Comparison of ENCODE assay signal across 22 cellular contexts in the genomic region with DNA sequence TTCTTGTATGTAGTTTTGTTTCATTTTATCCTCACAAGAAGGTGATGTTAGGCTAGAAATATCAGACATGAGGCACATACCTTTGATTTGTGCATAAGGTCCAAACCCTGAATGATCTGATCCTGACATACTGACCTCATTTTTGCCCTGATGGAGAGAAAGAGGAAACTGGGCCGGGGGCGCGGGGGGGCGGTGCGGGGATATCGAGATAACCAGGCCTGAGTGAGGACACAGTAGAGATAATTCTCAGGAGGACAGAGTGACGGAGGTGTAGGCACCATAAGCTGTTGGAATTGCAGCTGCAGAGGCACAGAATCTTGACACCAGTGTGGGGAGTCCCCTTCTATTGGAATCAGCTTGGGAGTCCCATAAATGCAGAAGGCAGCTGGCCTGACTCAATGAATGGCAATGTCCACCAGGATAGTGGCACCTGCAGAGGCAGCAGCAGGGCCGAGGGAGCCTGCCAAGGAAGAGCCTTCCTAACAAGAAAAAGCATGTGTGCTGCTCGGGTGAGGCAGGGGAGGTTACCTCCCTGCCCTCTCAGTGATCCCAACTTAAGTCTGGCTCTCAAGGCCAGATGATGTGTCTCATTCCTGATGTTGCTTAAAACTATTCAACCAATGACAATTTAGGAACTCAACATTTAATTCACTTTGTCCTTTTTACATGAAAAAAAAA.
DNase-seq lines count a peak whose midpoint lies in the region; ATAC-seq, FAIRE-seq and TF ChIP-seq lines count a peak whose summit lies in the region.
"Had no signal": no experiment of that assay in that cellular context is flagged by ENCODE, and none has a peak within 500 bp of the region (broad histone marks: within the 10 kb centered on the region; RNA-seq: fewer than 3 reads in every experiment).

No MANE protein-coding gene starts in this region.

- no peak overlapping the region for H2BK120ac ChIP-seq in H1 (replicated peaks; ENCODE audit: low read depth, low read length)

- intact Hi-C loops in Right ventricle myocardium inferior (cut with DNase I), result no loop called here

- peak overlapping the region; percentile 1; the same call in 1 of the 2 replicates for H4K8ac ChIP-seq in H1 (ENCODE audit: extremely low read depth, insufficient read depth, low read length)

- no peak overlapping the region for H3K4me2 ChIP-seq in H1 (ENCODE audit: insufficient read depth in 1 of 2, low read depth in 2 of 2, low read length in 2 of 2)
- H3K4me2 ChIP-seq: A549; BLaER1 treated with 17β-estradiol and CSF1 and Interleukin-3, amounts not matched to agents 10 nM and 100 nM had no signal

- no peak overlapping the region for H2AK5ac ChIP-seq in H1 (ENCODE audit: low read depth, low read length)

- H3K4me1 ChIP-seq in right atrium auricular region (no peaks in the 10 kb centered on the region), H1 (replicated peaks in 1 of 4; ENCODE audit: control insufficient read depth in 3 of 4, insufficient read depth in 4 of 4, low read length in 3 of 4) (no peaks in the 10 kb centered on the region), neutrophil (ENCODE audit: control insufficient read depth in 1 of 2, insufficient read depth in 1 of 2, low read depth in 1 of 2, low read length in 1 of 2) (peaks cover 34 to 61% of the 10 kb centered on the region in 2 experiments), small intestine (ENCODE audit: control insufficient read depth in 2 of 2, insufficient read depth in 1 of 2, low read depth in 1 of 2, low read length in 1 of 2) (no peaks in the 10 kb centered on the region)
- H3K4me1 ChIP-seq: A549; BLaER1 treated with 17β-estradiol and CSF1 and Interleukin-3, amounts not matched to agents 10 nM and 100 nM; Caco-2 had no signal

- H3K56ac ChIP-seq in H1 (replicated peaks; ENCODE audit: insufficient read length, low read depth, low read length), result no peak overlapping the region

- no peak overlapping the region for H2BK12ac ChIP-seq in H1 (ENCODE audit: low read depth, low read length)

- no peak overlapping the region for H3K18ac ChIP-seq in H1 (ENCODE audit: extremely low read depth, low read length)

- ATAC-seq in Right ventricle myocardium inferior, result no peak
- ATAC-seq: A549; CD8-positive, alpha-beta T cell had no signal

- TF ChIP-seq CTCF in right atrium auricular region (IDR thresholded peaks at IDR 0.05) (no peak), VCaP (conservative IDR thresholded peaks at IDR 0.05) (no peak), H1 (IDR thresholded peaks at IDR 0.05; ENCODE audit: control extremely low read depth in 1 of 3, insufficient read depth in 1 of 3, low read depth in 1 of 3, low read length in 3 of 3) (no peak), neutrophil (IDR thresholded peaks at IDR 0.05) (no peak), GM13977 (IDR thresholded peaks at IDR 0.05; ENCODE audit: extremely low read depth, insufficient read depth, missing control alignments) (no peak)

- no peak overlapping the region for H3K23ac ChIP-seq in H1 (ENCODE audit: insufficient read length)

- no peak for TF ChIP-seq POLR2A in H1 (IDR thresholded peaks at IDR 0.05; ENCODE audit: control extremely low read depth in 1 of 2, low read depth in 2 of 2, low read length in 2 of 2)

- H3K14ac ChIP-seq in H1 (ENCODE audit: insufficient read length), result no peak overlapping the region

- no peak overlapping the region for H2BK20ac ChIP-seq in H1 (ENCODE audit: low read length)

- DNase-seq in Right ventricle myocardium inferior (ENCODE audit: missing footprints) (peak; percentile 51), right atrium auricular region (ENCODE audit: low spot score) (no peak), H1 (ENCODE audit: low read depth in 1 of 2, low spot score in 2 of 2) (no peak), small intestine (no peak), substantia nigra (lab: John Stamatoyannopoulos, UW) (no peak), GM13977 (ENCODE audit: low spot score) (no peak)
- DNase-seq: Caco-2; Calu3; CD4-positive, alpha-beta T cell; CD8-positive, alpha-beta T cell; DMS79 treated with DMSO at 0.1 percent for 48 hours; GF-D8 had no signal

- no peaks in the 10 kb centered on the region for H3K36me3 ChIP-seq in right atrium auricular region
- no peaks in the 10 kb centered on the region for H3K36me3 ChIP-seq in H1 (ENCODE audit: control insufficient read depth in 2 of 4, insufficient read depth in 4 of 4, low read length in 3 of 4)
- H3K36me3 ChIP-seq in neutrophil, result no peaks in the 10 kb centered on the region
- H3K36me3 ChIP-seq in small intestine (ENCODE audit: control insufficient read depth in 2 of 2, insufficient read depth in 2 of 2, low read length in 2 of 2), result no peaks in the 10 kb centered on the region
- H3K36me3 ChIP-seq: BLaER1 treated with 17β-estradiol and CSF1 and Interleukin-3, amounts not matched to agents 10 nM and 100 nM had no signal

- H4K91ac ChIP-seq in H1 (replicated peaks; ENCODE audit: insufficient read length, low read length), result no peak overlapping the region

- no peak for FAIRE-seq in H1 (lab: Jason Lieb, UNC)
- no peak for FAIRE-seq in small intestine (lab: Jason Lieb, UNC)
- FAIRE-seq: A549, D721Med, G401.6, GM12891, GM18507 had no signal

- H3K9ac ChIP-seq in H1 (replicated peaks in 1 of 4; ENCODE audit: extremely low read depth in 1 of 4, low read depth in 3 of 4, low read length in 3 of 4), result no peak overlapping the region
- H3K9ac ChIP-seq: BLaER1 treated with 17β-estradiol and CSF1 and Interleukin-3, amounts not matched to agents 10 nM and 100 nM had no signal

- TF ChIP-seq EP300 in H1 (IDR thresholded peaks at IDR 0.05; ENCODE audit: borderline replicate concordance in 1 of 2, low read depth in 2 of 2, low read length in 2 of 2), result no peak

- H4K5ac ChIP-seq in H1 (ENCODE audit: insufficient read length, low read depth, low read length), result no peak overlapping the region

- no peak for TF ChIP-seq RAD21 in H1 (IDR thresholded peaks at IDR 0.05 in 1 of 2, conservative IDR thresholded peaks at IDR 0.05 in 1 of 2; ENCODE audit: low read depth in 2 of 2, low read length in 2 of 2)

- WGBS in H1 (ENCODE audit: extremely low coverage in 1 of 2, insufficient coverage in 1 of 2, insufficient read length in 1 of 2, insufficient replicate concordance in 2 of 2, low coverage in 1 of 2, low lambda C conversion rate in 2 of 2, missing lambda C conversion rate in 1 of 2), 2 experiments, result 89% methylated on average over 9 of the region's 9 CpGs; no CpG with 5 or more reads in 1 of the 2 experiments
- WGBS in small intestine, 3 donors, result 78 to 85% (median 78%) methylated on average over 9 of the region's 9 CpGs

- CTCF ChIA-PET in H1 (lab: Charles Lee; ENCODE audit: partially characterized antibody), result interaction anchor here (0.7 to 1.1 kb wide), 2 partner anchors 25 to 71 kb away, joined by 3 to 4 read pairs; no protein-coding TSS in a partner anchor

- H3K27ac ChIP-seq in right atrium auricular region (no peak overlapping the region), VCaP (peak overlapping the region; percentile 0; the same call in 1 of the 2 replicates), H1 (ENCODE audit: low read depth, low read length) (no peak overlapping the region), neutrophil (peak overlapping the region; percentile 72), small intestine (ENCODE audit: low read depth in 1 of 2, low read length in 1 of 2) (no peak overlapping the region), substantia nigra (ENCODE audit: low read depth, low read length, poor library complexity, severe bottlenecking) (no peak overlapping the region)
- H3K27ac ChIP-seq: 22Rv1; A549; BLaER1 treated with 17β-estradiol and CSF1 and Interleukin-3, amounts not matched to agents 10 nM and 100 nM; C4-2B had no signal

- H3K4ac ChIP-seq in H1 (replicated peaks; ENCODE audit: insufficient read length, low read depth, low read length), result no peak overlapping the region

- in situ Hi-C loops in GM13977 (cut with MboI; ENCODE audit: low pct_unique_long_range_greater_than_20kb, low sequenced_read_pairs, unreplicated experiment), result no loop called here

- no peak overlapping the region for H2AFZ ChIP-seq in H1 (ENCODE audit: low read length)

- no peaks in the 10 kb centered on the region for H3K79me1 ChIP-seq in H1 (ENCODE audit: low read depth, low read length)

- H3K4me3 ChIP-seq in right atrium auricular region, result no peak overlapping the region
- H3K4me3 ChIP-seq in H1 (ENCODE audit: extremely low read depth in 1 of 4, insufficient read depth in 2 of 4, low read depth in 3 of 4, low read length in 4 of 4), result no peak overlapping the region
- H3K4me3 ChIP-seq in neutrophil (ENCODE audit: low read depth in 1 of 2, low read length in 1 of 2), result no peak overlapping the region
- H3K4me3 ChIP-seq in small intestine (ENCODE audit: low read depth in 1 of 2, low read length in 2 of 2), result no peak overlapping the region
- H3K4me3 ChIP-seq: A549; BLaER1 treated with 17β-estradiol and CSF1 and Interleukin-3, amounts not matched to agents 10 nM and 100 nM had no signal

- no peaks in the 10 kb centered on the region for H3K27me3 ChIP-seq in right atrium auricular region
- H3K27me3 ChIP-seq in H1 (replicated peaks in 1 of 4; ENCODE audit: control insufficient read depth in 3 of 4, extremely low read depth in 1 of 4, insufficient read depth in 3 of 4, low read length in 3 of 4), result no peaks in the 10 kb centered on the region; a peak in 1 of 7 replicates
- peaks cover 12% of the 10 kb centered on the region for H3K27me3 ChIP-seq in neutrophil
- no peaks in the 10 kb centered on the region for H3K27me3 ChIP-seq in small intestine (ENCODE audit: control insufficient read depth in 2 of 2, insufficient read depth in 2 of 2, low read length in 2 of 2)
- H3K27me3 ChIP-seq: BLaER1 treated with 17β-estradiol and CSF1 and Interleukin-3, amounts not matched to agents 10 nM and 100 nM had no signal

- POLR2A ChIA-PET in H1 (lab: Charles Lee; ENCODE audit: partially characterized antibody), result no interaction called here

- H2BK5ac ChIP-seq in H1 (ENCODE audit: low read depth, low read length), result no peak overlapping the region

- no peaks in the 10 kb centered on the region for H4K20me1 ChIP-seq in H1 (replicated peaks in 1 of 2; ENCODE audit: control insufficient read depth in 1 of 2, insufficient read depth in 2 of 2, low read length in 2 of 2)
- H4K20me1 ChIP-seq: BLaER1 treated with 17β-estradiol and CSF1 and Interleukin-3, amounts not matched to agents 10 nM and 100 nM had no signal

- no peak overlapping the region for H2BK15ac ChIP-seq in H1 (ENCODE audit: low read length)

- no peaks in the 10 kb centered on the region; the same call in 1 of the 2 replicates for H3K23me2 ChIP-seq in H1 (ENCODE audit: low read depth, low read length)

- no peaks in the 10 kb centered on the region for H3K79me2 ChIP-seq in H1 (ENCODE audit: control insufficient read depth in 1 of 2, insufficient read depth in 2 of 2, low read length in 2 of 2)

- H3K9me3 ChIP-seq in right atrium auricular region, result no peaks in the 10 kb centered on the region
- H3K9me3 ChIP-seq in H1 (ENCODE audit: insufficient read depth in 2 of 2, low read depth in 1 of 2, low read length in 1 of 2), result no peaks in the 10 kb centered on the region
- H3K9me3 ChIP-seq in neutrophil, result no peaks in the 10 kb centered on the region
- H3K9me3 ChIP-seq in small intestine (ENCODE audit: control insufficient read depth, low read depth), result no peaks in the 10 kb centered on the region
- H3K9me3 ChIP-seq: BLaER1 treated with 17β-estradiol and CSF1 and Interleukin-3, amounts not matched to agents 10 nM and 100 nM; Caco-2 had no signal

TF ChIP-seq in H1, 55 proteins besides CTCF, POLR2A, EP300 and RAD21 (continues in another document):
- TF ChIP-seq GTF2F1 (IDR thresholded peaks at IDR 0.05; ENCODE audit: borderline replicate concordance, low read depth, low read length), result no peak

Comparison
In these comparisons a context has a peak if more than half of its experiments do, and no peak if none do; other contexts are left out.
1. H3K27ac ChIP-seq: peak in VCaP (single experiment) and neutrophil (single experiment); none in right atrium auricular region (0 of 2), H1 (single experiment), small intestine (0 of 2) and substantia nigra (single experiment).